Comparison of ENCODE assay signal across 21 cellular contexts in genomic region chr2:28316546-28317335, GRCh38.
A peak's percentile ranks its signal among the peaks of the same experiment; 100 is the strongest.
DNase-seq lines count a peak whose midpoint lies in the region; TF ChIP-seq lines count a peak whose summit lies in the region.
"Had no signal": no experiment of that assay in that cellular context is flagged by ENCODE, and none has a peak within 500 bp of the region (broad histone marks: within the 10 kb centered on the region; RNA-seq: fewer than 3 reads in every experiment).

No MANE protein-coding gene starts in this region.

- H3K27me3 Mint-ChIP-seq in endodermal cell (ENCODE audit: insufficient read depth), result no peaks in the 10 kb centered on the region
- H3K27me3 Mint-ChIP-seq: CD4-positive, CD25-positive, alpha-beta regulatory T cell had no signal

- TF ChIP-seq CTCF in endodermal cell (conservative IDR thresholded peaks at IDR 0.05) (no peak), vagina (IDR thresholded peaks at IDR 0.05) (no peak)

- DNase-seq in endodermal cell (peak; percentile 20), mesenteric fat pad (ENCODE audit: low spot score) (peak; percentile 51), vagina (ENCODE audit: extremely low spot score in 2 of 2) (peak in 1 of 2 donors; percentile 82), NCI-H1694 treated with DMSO at 0.1 percent for 48 hours (lab: John Stamatoyannopoulos, UW) (no peak), COLO668 (lab: John Stamatoyannopoulos, UW; ENCODE audit: unreplicated experiment) (no peak), SK-N-DZ (ENCODE audit: low spot score) (no peak)
- DNase-seq: CD4-positive, CD25-positive, alpha-beta regulatory T cell; DMS53; GM23248; H9; HFFc6; Kasumi-1; MV-4-11; NCI-H2029 treated with DMSO at 0.1 percent for 48 hours; NCI-H2227 treated with DMSO at 0.1 percent for 48 hours; NCI-H69; RPMI8226; SHP77 had no signal

- intact Hi-C loops in vagina (cut with DNase I), result no loop called here

- peaks cover 3% of the 10 kb centered on the region for H3K4me1 ChIP-seq in endodermal cell (ENCODE audit: control insufficient read depth, insufficient read depth, low read length)
- H3K4me1 ChIP-seq in vagina, result peaks cover 40% of the 10 kb centered on the region

- H3K9me3 Mint-ChIP-seq in endodermal cell, result no peaks in the 10 kb centered on the region
- H3K9me3 Mint-ChIP-seq: CD4-positive, CD25-positive, alpha-beta regulatory T cell; H9; HFFc6 had no signal

- H3K27me3 ChIP-seq in endodermal cell (ENCODE audit: control insufficient read depth, insufficient read depth, low read length, poor library complexity, severe bottlenecking) (no peaks in the 10 kb centered on the region), vagina (no peaks in the 10 kb centered on the region)
- H3K27me3 ChIP-seq: BLaER1 had no signal

- H3K9me3 ChIP-seq in endodermal cell (ENCODE audit: control insufficient read depth, low read length), result no peaks in the 10 kb centered on the region
- H3K9me3 ChIP-seq in vagina, result no peaks in the 10 kb centered on the region
- H3K9me3 ChIP-seq: BLaER1 had no signal

- no peak overlapping the region for H3K27ac Mint-ChIP-seq in endodermal cell
- H3K27ac Mint-ChIP-seq: HFFc6 had no signal

- H3K4me3 ChIP-seq in endodermal cell (ENCODE audit: low read length) (no peak overlapping the region), skin epidermis (no peak overlapping the region), vagina (no peak overlapping the region)
- H3K4me3 ChIP-seq: BLaER1, GM23248, K562 had no signal

- no peaks in the 10 kb centered on the region for H3K36me3 Mint-ChIP-seq in endodermal cell (ENCODE audit: low read depth)

- H3K4me1 Mint-ChIP-seq in endodermal cell, result peaks cover 21% of the 10 kb centered on the region

- 92 to 99% methylated on average over 12 to 14 of the region's 14 CpGs for whole genome bisulfite sequencing in endodermal cell (ENCODE audit: insufficient coverage in 1 of 2, insufficient read length in 1 of 2), 2 experiments

- no peak overlapping the region for H3K9ac ChIP-seq in endodermal cell (ENCODE audit: extremely low read depth, low read length, poor library complexity, severe bottlenecking)
- H3K9ac ChIP-seq: BLaER1, GM23248 had no signal

- H3K4me3 Mint-ChIP-seq in endodermal cell, result no peak overlapping the region
- H3K4me3 Mint-ChIP-seq: CD4-positive, CD25-positive, alpha-beta regulatory T cell; H9; HFFc6 had no signal

- H3K36me3 ChIP-seq in endodermal cell (ENCODE audit: control insufficient read depth, insufficient read depth, low read length) (no peaks in the 10 kb centered on the region), vagina (no peaks in the 10 kb centered on the region)

- H3K27ac ChIP-seq in endodermal cell (ENCODE audit: low read depth, low read length) (no peak overlapping the region), skin epidermis (peak overlapping the region in 17 of 21 experiments; percentile 4 to 66 (median 37)), vagina (peak overlapping the region; percentile 64)
- H3K27ac ChIP-seq: BLaER1, GM23248 had no signal

- TF ChIP-seq POLR2A in vagina (IDR thresholded peaks at IDR 0.05), result no peak

Comparison
In these comparisons a context has a peak if more than half of its experiments do, and no peak if none do; other contexts are left out.
1. DNase-seq: peak in endodermal cell (single experiment) and mesenteric fat pad (single experiment); none in NCI-H1694 treated with DMSO at 0.1 percent for 48 hours (single experiment), COLO668 (single experiment) and SK-N-DZ (single experiment).